In the genomic region with DNA sequence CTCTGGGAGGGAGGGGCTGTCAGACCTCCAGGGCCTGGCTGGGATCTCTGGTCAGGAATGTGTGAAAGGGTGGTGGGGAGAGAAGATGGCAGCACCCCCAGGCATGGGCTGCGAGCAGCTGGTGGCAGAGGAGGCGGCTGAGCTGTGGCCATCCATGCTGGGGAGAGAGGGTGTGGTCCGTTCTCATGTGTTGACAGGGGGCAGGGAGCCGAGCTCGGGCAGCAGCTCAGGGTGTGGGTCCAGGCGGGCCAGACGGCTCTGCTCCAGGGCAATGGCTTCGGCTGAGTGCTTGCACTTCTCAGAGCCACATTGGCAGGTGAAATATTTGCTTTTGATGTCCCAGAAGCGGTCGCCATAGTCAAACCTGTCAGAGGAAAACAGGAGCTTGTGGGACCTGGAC, we compare ENCODE assay signal across 23 cellular contexts. TPM values are rescaled to one million over a fixed set of nuclear protein-coding genes. Genes with fewer than 3 reads are reported as not detected.
DNase-seq lines count a peak whose midpoint lies in the region; ATAC-seq and TF ChIP-seq lines count a peak whose summit lies in the region.
"Had no signal": no experiment of that assay in that cellular context is flagged by ENCODE, and none has a peak within 500 bp of the region (broad histone marks: within the 10 kb centered on the region; RNA-seq: fewer than 3 reads in every experiment).

No MANE protein-coding gene starts in this region.

- intact Hi-C loops in OCI-LY7 (cut with micrococcal nuclease; ENCODE audit: unreplicated experiment) (no loop called here), left colon (cut with DNase I, micrococcal nuclease) (no loop called here)

- peaks cover 54% of the 10 kb centered on the region for H3K36me3 ChIP-seq in OCI-LY7 (ENCODE audit: insufficient read depth, low read length)
- H3K36me3 ChIP-seq: ovary had no signal

- DNase-seq in OCI-LY7 (ENCODE audit: low spot score): no peak
- peak in 1 of 2 donors; percentile 63 for DNase-seq in left colon
- DNase-seq in 8988T: no peak
- no peak for DNase-seq in NCI-H510A (lab: John Stamatoyannopoulos, UW)
- DNase-seq: DMS153; erythroblast; foreskin melanocyte; GM23248; hypothalamus; KBM-7; naive B cell; NCI-H1694 treated with DMSO at 0.1 percent for 48 hours; ovary; SHP77 treated with DMSO at 0.1 percent for 48 hours; stimulated activated CD4-positive, alpha-beta T cell treated with anti-CD3 and anti-CD28 coated beads, Interleukin-15, amount 100 ng/mL, for 24 hours had no signal

- no peak overlapping the region for H3K4me2 ChIP-seq in OCI-LY7 (ENCODE audit: low read length)
- H3K4me2 ChIP-seq: BLaER1 had no signal

- H4K20me1 ChIP-seq in OCI-LY7 (ENCODE audit: insufficient read depth, low read length): no peaks in the 10 kb centered on the region

- CTCF ChIA-PET in OCI-LY7 (lab: Charles Lee; ENCODE audit: unreplicated experiment): no interaction called here

- POLR2A ChIA-PET in OCI-LY7 (lab: Charles Lee): no interaction called here

- no peak overlapping the region for H3K4me3 ChIP-seq in OCI-LY7 (ENCODE audit: low read depth, low read length, poor library complexity, severe bottlenecking)
- H3K4me3 ChIP-seq: ascending aorta, BLaER1, GM23248, lung, ovary had no signal

- peak; percentile 29 for ATAC-seq in left colon
- ATAC-seq in GM21529 (IDR thresholded peaks at IDR 0.05; ENCODE audit: unreplicated experiment): no peak
- ATAC-seq: activated naive CD4-positive, alpha-beta T cell treated with anti-CD3 and anti-CD28 coated beads, Interleukin-2, amount 50 U/mL, for 72 hours; right cardiac atrium had no signal

- no peaks in the 10 kb centered on the region for H3K9me3 ChIP-seq in OCI-LY7 (ENCODE audit: low read length)
- H3K9me3 ChIP-seq: ascending aorta, BLaER1, ovary had no signal

- H3K27ac ChIP-seq in 22Rv1 (peak overlapping the region; percentile 78), OCI-LY7 (ENCODE audit: low read depth, low read length, poor library complexity, severe bottlenecking) (no peak overlapping the region)
- H3K27ac ChIP-seq: ascending aorta, BLaER1, GM23248, ovary had no signal

- H2AFZ ChIP-seq in OCI-LY7 (ENCODE audit: low read length): no peak overlapping the region
- H2AFZ ChIP-seq: GM23248 had no signal

- H3K79me2 ChIP-seq in OCI-LY7 (ENCODE audit: insufficient read depth, low read depth, low read length): no peaks in the 10 kb centered on the region

- H3K9me2 ChIP-seq in OCI-LY7 (ENCODE audit: insufficient read depth, low read length): no peaks in the 10 kb centered on the region

- peaks cover under 1% of the 10 kb centered on the region for H3K4me1 ChIP-seq in OCI-LY7 (ENCODE audit: insufficient read depth, low read length, poor library complexity, severe bottlenecking)
- H3K4me1 ChIP-seq: ascending aorta had no signal

- TF ChIP-seq CTCF in 22Rv1 (IDR thresholded peaks at IDR 0.05) (no peak), OCI-LY7 (conservative IDR thresholded peaks at IDR 0.05; ENCODE audit: low read length) (no peak)

- BruUV-seq in OCI-LY7 (replicated peaks; lab: Mats Ljungman, UMichigan): TSS peak; percentile 95

RNA-seq across cellular contexts. Expression of a gene that starts 1.1 kb away (rescaled TPM):
- not detected in 2 replicates for total RNA-seq in OCI-LY7 (2014; rRNA removed; shearing (Covaris generic))
- not detected in 2 replicates for total RNA-seq in OCI-LY7 (2022)
- 100 to 1,000 TPM; 763 to 988 TPM for total RNA-seq in left colon
- total RNA-seq: activated CD8-positive, alpha-beta memory T cell treated with anti-CD3 and anti-CD28 coated beads for 36 hours; ascending aorta; GM23248; right cardiac atrium had no signal

RNA-seq across cellular contexts. Expression of a gene that starts 17.3 kb away (rescaled TPM):
- total RNA-seq in OCI-LY7 (2014; rRNA removed; shearing (Covaris generic)): 5.5 and 7.0 TPM in 2 replicates
- total RNA-seq in OCI-LY7 (2022) (10.6 and 13.4 TPM in 2 replicates), left colon (10 to 100 TPM; 33.1 to 63.5 TPM)

RNA-seq across cellular contexts. Expression of a gene that starts 17.6 kb away (rescaled TPM):
- total RNA-seq in OCI-LY7 (2014; rRNA removed; shearing (Covaris generic)): 49.5 and 55.1 TPM in 2 replicates
- 70.4 and 76.8 TPM in 2 replicates for total RNA-seq in OCI-LY7 (2022)
- total RNA-seq in left colon: 10 to 100 TPM; 28.0 to 30.5 TPM

RNA-seq across cellular contexts. Expression of a gene that starts 22.0 kb away (rescaled TPM):
- 12.8 and 17.6 TPM in 2 replicates for total RNA-seq in OCI-LY7 (2014; rRNA removed; shearing (Covaris generic))
- 20.2 and 21.0 TPM in 2 replicates for total RNA-seq in OCI-LY7 (2022)
- 1 to 10 TPM; 2.7 to 2.9 TPM for total RNA-seq in left colon

RNA-seq across cellular contexts. Expression of a gene that starts 47.6 kb away (rescaled TPM):
- 3.1 and 3.4 TPM in 2 replicates for total RNA-seq in OCI-LY7 (2014; rRNA removed; shearing (Covaris generic))
- total RNA-seq in OCI-LY7 (2022) (4.4 and 8.7 TPM in 2 replicates), left colon (10 to 100 TPM in 1 of 2 donors, 1 to 10 TPM in 1; 6.1 to 18.2 TPM)

Comparison
In these comparisons a context has a peak if more than half of its experiments do, and no peak if none do; other contexts are left out.
1. RNA of a gene that starts 1.1 kb away (total RNA-seq): 763 to 988 TPM in left colon; not detected in OCI-LY7; every median in the first group is over 100 times any median in the second.